In genomic region chr5:40554048-40554447, GRCh38 we compare ENCODE assay signal across 1 cellular context.
TF ChIP-seq lines count a peak whose summit lies in the region.

No MANE protein-coding gene starts in this region.

TF ChIP-seq in GM23338, 12 proteins besides CTCF, POLR2A, EP300 and RAD21 (continued from another document):
- no peak for TF ChIP-seq ZNF462 (CRISPR knock-in tag; IDR thresholded peaks at IDR 0.05)
- no peak for TF ChIP-seq REST (IDR thresholded peaks at IDR 0.05; ENCODE audit: unreplicated experiment)
- TF ChIP-seq CREB1 (CRISPR knock-in tag; IDR thresholded peaks at IDR 0.05; ENCODE audit: low read depth), result no peak
- no peak for TF ChIP-seq EZH2 (IDR thresholded peaks at IDR 0.05; ENCODE audit: low read depth, unreplicated experiment)
